In genomic region chr16:79021991-79022390, GRCh38 we compare ENCODE assay signal across 27 cellular contexts.
"Had no signal": no experiment of that assay in that cellular context is flagged by ENCODE, and none has a peak within 500 bp of the region (broad histone marks: within the 10 kb centered on the region; RNA-seq: fewer than 3 reads in every experiment).

No MANE protein-coding gene starts in this region.

- H3K27me3 Mint-ChIP-seq: dendritic cell treated with granulocyte-macrophage colony-stimulating factor and Interleukin-4, amounts not matched to agents 40 ng/mL and 50 ng/mL, for 4 days; effector memory CD8-positive, alpha-beta T cell; naive thymus-derived CD4-positive, alpha-beta T cell had no signal

- DNase-seq: colonic mucosa; cortex of kidney; effector CD8-positive, alpha-beta T cell; effector memory CD8-positive, alpha-beta T cell; endodermal cell; erythroblast; esophagus squamous epithelium; foreskin fibroblast; foreskin melanocyte; gastrocnemius medialis; glutamatergic neuron; head of caudate nucleus; heart right ventricle; hippocampal formation; left cardiac atrium; left lung; left ventricle myocardium superior; lower lobe of right lung; mesenchymal stem cell; midbrain; naive thymus-derived CD4-positive, alpha-beta T cell had no signal

- ATAC-seq: effector memory CD8-positive, alpha-beta T cell; esophagus mucosa; gastrocnemius medialis; heart right ventricle; left cardiac atrium; left lung; left ventricle myocardium superior; lower lobe of right lung; naive thymus-derived CD4-positive, alpha-beta T cell had no signal

- H3K27me3 ChIP-seq: colonic mucosa, esophagus squamous epithelium, gastrocnemius medialis, heart right ventricle, left lung had no signal

- FAIRE-seq: endometrium, islet of Langerhans, keratinocyte had no signal

- H3K9me3 Mint-ChIP-seq: dendritic cell treated with granulocyte-macrophage colony-stimulating factor and Interleukin-4, amounts not matched to agents 40 ng/mL and 50 ng/mL, for 4 days; effector memory CD8-positive, alpha-beta T cell; endodermal cell had no signal

- H3K9me3 ChIP-seq: colonic mucosa, esophagus squamous epithelium, gastrocnemius medialis, heart right ventricle, left lung, lower lobe of right lung had no signal

- H3K4me3 Mint-ChIP-seq: dendritic cell treated with granulocyte-macrophage colony-stimulating factor and Interleukin-4, amounts not matched to agents 40 ng/mL and 50 ng/mL, for 4 days; effector memory CD8-positive, alpha-beta T cell; endodermal cell; naive thymus-derived CD4-positive, alpha-beta T cell had no signal

- H3K36me3 ChIP-seq: colonic mucosa, esophagus squamous epithelium, gastrocnemius medialis, heart right ventricle, left lung, lower lobe of right lung had no signal

- H3K27ac Mint-ChIP-seq: dendritic cell treated with granulocyte-macrophage colony-stimulating factor and Interleukin-4, amounts not matched to agents 40 ng/mL and 50 ng/mL, for 4 days; effector memory CD8-positive, alpha-beta T cell; endodermal cell; naive thymus-derived CD4-positive, alpha-beta T cell had no signal

- H3K27ac ChIP-seq: colonic mucosa, epithelial cell of prostate, esophagus squamous epithelium, gastrocnemius medialis, heart right ventricle, left lung, lower lobe of right lung had no signal

- H3K4me1 ChIP-seq: colonic mucosa, esophagus squamous epithelium, gastrocnemius medialis, heart right ventricle, left lung, lower lobe of right lung had no signal

- H3K4me3 ChIP-seq: colonic mucosa, esophagus squamous epithelium, gastrocnemius medialis, heart right ventricle, left lung, lower lobe of right lung had no signal
